17 cellular contexts compared by ENCODE assay signal in the genomic region with DNA sequence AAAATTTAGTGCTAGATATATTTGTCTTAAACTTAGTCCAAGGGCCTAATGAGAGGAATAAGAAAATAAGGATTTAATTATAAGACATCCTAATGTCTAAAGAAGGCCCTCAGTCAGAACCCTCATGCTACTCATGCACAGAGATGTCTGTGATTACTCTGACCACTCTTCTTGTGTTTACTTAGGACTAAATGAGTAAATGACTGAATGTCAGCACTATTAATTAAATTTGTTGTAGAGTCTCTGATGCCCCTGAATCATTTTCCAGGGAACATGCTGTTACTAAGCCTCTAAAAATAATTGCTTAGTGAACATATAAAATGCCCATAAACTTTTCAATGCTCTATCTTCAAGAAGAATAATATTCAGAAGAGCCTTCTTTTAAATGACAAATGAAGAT. TPM values are rescaled to one million over a fixed set of nuclear protein-coding genes. Genes with fewer than 3 reads are reported as not detected.
A peak's percentile ranks its signal among the peaks of the same experiment; 100 is the strongest.
DNase-seq lines count a peak whose midpoint lies in the region; ATAC-seq and TF ChIP-seq lines count a peak whose summit lies in the region.
"Had no signal": no experiment of that assay in that cellular context is flagged by ENCODE, and none has a peak within 500 bp of the region (broad histone marks: within the 10 kb centered on the region; RNA-seq: fewer than 3 reads in every experiment).

No MANE protein-coding gene starts in this region.

- H2AK5ac ChIP-seq in IMR-90 (ENCODE audit: low read depth, low read length): no peak overlapping the region

- no peak overlapping the region for H3K27ac Mint-ChIP-seq in activated CD8-positive, alpha-beta T cell treated with anti-CD3 and anti-CD28 coated beads for 36 hours
- H3K27ac Mint-ChIP-seq in WTC11 (no peak overlapping the region), nephron progenitor cell (no peak overlapping the region)

- no peak overlapping the region for H3K4me2 ChIP-seq in IMR-90 (ENCODE audit: low read depth, low read length)

- no peaks in the 10 kb centered on the region for H3K4me1 Mint-ChIP-seq in activated CD8-positive, alpha-beta T cell treated with anti-CD3 and anti-CD28 coated beads for 36 hours (ENCODE audit: low read depth)
- H3K4me1 Mint-ChIP-seq in WTC11: peaks cover 52% of the 10 kb centered on the region
- H3K4me1 Mint-ChIP-seq in nephron progenitor cell: peaks cover 18% of the 10 kb centered on the region

- no peak overlapping the region; the same call in 1 of the 2 replicates for H3K14ac ChIP-seq in IMR-90 (replicated peaks; ENCODE audit: low read depth, low read length)

- no peaks in the 10 kb centered on the region for H4K20me1 ChIP-seq in IMR-90 (ENCODE audit: insufficient read depth, low read length)

- no peak overlapping the region; the same call in 1 of the 2 replicates for H3K4ac ChIP-seq in IMR-90 (ENCODE audit: low read depth, low read length)

- TF ChIP-seq CTCF in IMR-90 (conservative IDR thresholded peaks at IDR 0.05; ENCODE audit: low read depth, low read length) (no peak), WTC11 (IDR thresholded peaks at IDR 0.05) (no peak), nephron progenitor cell (IDR thresholded peaks at IDR 0.05) (no peak)
- TF ChIP-seq CTCF in activated CD8-positive, alpha-beta T cell treated with anti-CD3 and anti-CD28 coated beads for 36 hours (IDR thresholded peaks at IDR 0.05): no peak

- H3K4me1 ChIP-seq in ACC112 (ENCODE audit: control insufficient read depth, insufficient read depth, low read length, unreplicated experiment) (peaks cover 47% of the 10 kb centered on the region), IMR-90 (ENCODE audit: control insufficient read depth, insufficient read depth, low read length) (peaks cover 23% of the 10 kb centered on the region)

- no peak overlapping the region for H3K56ac ChIP-seq in IMR-90 (ENCODE audit: extremely low read depth, insufficient read depth, low read length)

- no peak for TF ChIP-seq POLR2A in IMR-90 (IDR thresholded peaks at IDR 0.05; ENCODE audit: low read depth, low read length)

- in situ Hi-C loops in IMR-90 (cut with MboI; ENCODE audit: low sequenced_read_pairs): loop anchor here (25.0 kb wide), 1 partner anchor 1088 kb away; no protein-coding TSS in a partner anchor

- no peak overlapping the region for H4K5ac ChIP-seq in IMR-90 (ENCODE audit: low read depth, low read length)

- CTCF ChIA-PET in IMR-90 (lab: Yijun Ruan, JAX) (no interaction called here), WTC11 (lab: Charles Lee) (no interaction called here)
- CTCF ChIA-PET in activated CD8-positive, alpha-beta T cell treated with anti-CD3 and anti-CD28 coated beads for 36 hours (lab: Charles Lee): no interaction called here

- H3K36me3 ChIP-seq in ACC112 (ENCODE audit: insufficient read depth, low read length) (no peaks in the 10 kb centered on the region), IMR-90 (ENCODE audit: control insufficient read depth, insufficient read depth, low read length) (no peaks in the 10 kb centered on the region)

- H4K8ac ChIP-seq in IMR-90 (ENCODE audit: low read depth in 2 of 2, low read length in 2 of 2): no peak overlapping the region; a peak in 1 of 4 replicates

- H2BK20ac ChIP-seq in IMR-90 (ENCODE audit: low read depth, low read length): peak overlapping the region; percentile 61; the same call in 1 of the 2 replicates

- H2BK120ac ChIP-seq in IMR-90 (ENCODE audit: low read depth, low read length): 0 out of 2 replicates have a peak overlapping the region, but pooled peaks have one; percentile 51

- H3K27me3 Mint-ChIP-seq in activated CD8-positive, alpha-beta T cell treated with anti-CD3 and anti-CD28 coated beads for 36 hours: no peaks in the 10 kb centered on the region
- H3K27me3 Mint-ChIP-seq in WTC11 (ENCODE audit: low read depth) (no peaks in the 10 kb centered on the region), nephron progenitor cell (ENCODE audit: low read depth, poor library complexity) (no peaks in the 10 kb centered on the region)

- POLR2A ChIA-PET in IMR-90 (lab: Charles Lee; ENCODE audit: unreplicated experiment) (no interaction called here), WTC11 (lab: Charles Lee) (no interaction called here)
- POLR2A ChIA-PET in activated CD8-positive, alpha-beta T cell treated with anti-CD3 and anti-CD28 coated beads for 36 hours (lab: Charles Lee): no interaction called here

- H3K4me3 ChIP-seq in ACC112 (ENCODE audit: low read depth, low read length): no peak overlapping the region
- H3K4me3 ChIP-seq in IMR-90 (ENCODE audit: insufficient read depth, low read depth, low read length): no peak overlapping the region

- H2AFZ ChIP-seq in ACC112 (ENCODE audit: low read length, unreplicated experiment): peak overlapping the region; percentile 52
- H2AFZ ChIP-seq in IMR-90 (replicated peaks; ENCODE audit: low read length, poor library complexity): no peak overlapping the region

- no peak overlapping the region for H2AK9ac ChIP-seq in IMR-90 (replicated peaks; ENCODE audit: low read depth, low read length, poor library complexity)

- H3K9ac ChIP-seq in IMR-90 (ENCODE audit: low read depth, low read length): no peak overlapping the region

- no peak overlapping the region for H3K23ac ChIP-seq in IMR-90 (ENCODE audit: low read depth, low read length)

- no peak for DNase-seq in IMR-90
- peak; percentile 22 for DNase-seq in kidney glomerular epithelial cell (lab: John Stamatoyannopoulos, UW)
- DNase-seq in NCI-H146 (lab: John Stamatoyannopoulos, UW): no peak
- DNase-seq in activated CD8-positive, alpha-beta T cell treated with anti-CD3 and anti-CD28 coated beads for 36 hours: no peak
- no peak for DNase-seq in WTC11 (ENCODE audit: low spot score)
- no peak for DNase-seq in nephron progenitor cell
- DNase-seq: DMS 273 treated with DMSO at 0.1 percent for 48 hours; GOT3; KG1; NCI-H1092; NCI-H526 treated with DMSO at 0.1 percent for 48 hours; NK-92 treated with Interleukin-12 subunit alpha and Interleukin-12 subunit beta, amount 100 ng/mL, for 24 hours had no signal

- H3K27me3 ChIP-seq in ACC112 (ENCODE audit: insufficient read depth, low read length): no peaks in the 10 kb centered on the region
- H3K27me3 ChIP-seq in IMR-90 (ENCODE audit: control insufficient read depth, insufficient read depth, low read length): no peaks in the 10 kb centered on the region

- no peaks in the 10 kb centered on the region for H3K9me3 ChIP-seq in IMR-90 (ENCODE audit: control insufficient read depth, insufficient read depth, low read length)

- no peak overlapping the region for H2BK15ac ChIP-seq in IMR-90 (ENCODE audit: low read depth, low read length)

- no peak for ATAC-seq in IMR-90 (ENCODE audit: low read depth)
- 0 out of 3 replicates have a peak, but pooled peaks have one; percentile 10 for ATAC-seq in SK-N-SH treated with all-trans-retinoic acid at 6 μM for 48 hours
- ATAC-seq in activated CD8-positive, alpha-beta T cell treated with anti-CD3 and anti-CD28 coated beads for 36 hours: no peak
- ATAC-seq in WTC11: no peak

- no peak for TF ChIP-seq RAD21 in IMR-90 (IDR thresholded peaks at IDR 0.05; ENCODE audit: low read length)

- H2BK5ac ChIP-seq in IMR-90 (ENCODE audit: low read depth, low read length, poor library complexity, severe bottlenecking): peak overlapping the region; percentile 77

- no peak overlapping the region for H4K91ac ChIP-seq in IMR-90 (ENCODE audit: insufficient read depth, low read depth, low read length)

- no peak overlapping the region for H3K4me3 Mint-ChIP-seq in activated CD8-positive, alpha-beta T cell treated with anti-CD3 and anti-CD28 coated beads for 36 hours
- H3K4me3 Mint-ChIP-seq in WTC11: no peak overlapping the region
- no peak overlapping the region for H3K4me3 Mint-ChIP-seq in nephron progenitor cell

- dilution Hi-C loops in IMR-90 (cut with HindIII; ENCODE audit: low sequenced_read_pairs, unreplicated experiment): no loop called here

- intact Hi-C loops in IMR-90 (cut with micrococcal nuclease): no loop called here
- intact Hi-C loops in activated CD8-positive, alpha-beta T cell treated with anti-CD3 and anti-CD28 coated beads for 36 hours (cut with micrococcal nuclease): no loop called here

- peaks cover 4% of the 10 kb centered on the region for H3K9me1 ChIP-seq in IMR-90 (ENCODE audit: insufficient read depth, low read length)

- BruUV-seq in IMR-90 (replicated peaks; lab: Mats Ljungman, UMichigan): no TSS peak

- H3K27ac ChIP-seq in ACC112 (ENCODE audit: low read depth, low read length) (peak overlapping the region; percentile 17; the same call in 1 of the 2 replicates), IMR-90 (ENCODE audit: insufficient read depth, low read length) (no peak overlapping the region; the same call in 1 of the 2 replicates)
- H3K27ac ChIP-seq: C4-2B, RWPE1 had no signal

- peak overlapping the region; percentile 83; the same call in 1 of the 2 replicates for H3K18ac ChIP-seq in IMR-90 (ENCODE audit: low read depth, low read length)

- H3K79me1 ChIP-seq in IMR-90 (ENCODE audit: low read depth in 1 of 2, low read length in 2 of 2): peaks cover 20 to 34% of the 10 kb centered on the region in 2 experiments

- no peaks in the 10 kb centered on the region for H3K36me3 Mint-ChIP-seq in activated CD8-positive, alpha-beta T cell treated with anti-CD3 and anti-CD28 coated beads for 36 hours (ENCODE audit: low read depth)
- no peaks in the 10 kb centered on the region for H3K36me3 Mint-ChIP-seq in WTC11
- H3K36me3 Mint-ChIP-seq in nephron progenitor cell (ENCODE audit: low read depth): no peaks in the 10 kb centered on the region

- H3K9me3 Mint-ChIP-seq in activated CD8-positive, alpha-beta T cell treated with anti-CD3 and anti-CD28 coated beads for 36 hours: no peaks in the 10 kb centered on the region
- no peaks in the 10 kb centered on the region for H3K9me3 Mint-ChIP-seq in WTC11
- H3K9me3 Mint-ChIP-seq in nephron progenitor cell: no peaks in the 10 kb centered on the region

- H3K79me2 ChIP-seq in ACC112 (ENCODE audit: control insufficient read depth, insufficient read depth, low read length, unreplicated experiment): no peaks in the 10 kb centered on the region

TF ChIP-seq in IMR-90, 13 proteins besides CTCF, POLR2A, EP300 and RAD21:
- TF ChIP-seq CEBPB (IDR thresholded peaks at IDR 0.05; ENCODE audit: low read depth, low read length) (no peak), SMC3 (IDR thresholded peaks at IDR 0.05; ENCODE audit: low read depth, low read length) (no peak)

TF ChIP-seq in SK-N-SH treated with all-trans-retinoic acid at 6 μM for 48 hours, 23 proteins besides CTCF, POLR2A, EP300 and RAD21 (continues in another document):
- peak; percentile 83 for TF ChIP-seq ISL1 (CRISPR knock-in tag; IDR thresholded peaks at IDR 0.05)

RNA-seq across cellular contexts. Expression of gene GULP1, which starts 32.4 kb away (rescaled TPM):
- total RNA-seq in IMR-90 (2012; rRNA removed): 40.1 and 54.4 TPM in 2 replicates
- polyA plus RNA-seq in IMR-90 (2012; rRNA removed): 24.3 and 24.4 TPM in 2 replicates
- polyA plus RNA-seq in IMR-90 (2012; cell fraction: cytosol; rRNA removed): 8.5 and 26.4 TPM in 2 replicates
- 4.3 and 13.5 TPM in 2 replicates for polyA plus RNA-seq in IMR-90 (2012; cell fraction: nucleus; rRNA removed; ENCODE audit: low replicate concordance)
- not detected for total RNA-seq in activated CD8-positive, alpha-beta T cell treated with anti-CD3 and anti-CD28 coated beads for 36 hours
- total RNA-seq in WTC11 (2021): 75.1 to 82.1 TPM (median 80.5 TPM) in 3 replicates
- total RNA-seq: OCI-LY7 had no signal

Comparison
In these comparisons a context has a peak if more than half of its experiments do, and no peak if none do; other contexts are left out.
1. RNA of gene GULP1, which starts 32.4 kb away (total RNA-seq): 75.1 to 82.1 TPM in WTC11 and 40.1 to 54.4 TPM in IMR-90; not detected in activated CD8-positive, alpha-beta T cell treated with anti-CD3 and anti-CD28 coated beads for 36 hours; every median in the first group is over 10 times any median in the second.